In genomic region chr9:92961627-92962302, GRCh38 we compare ENCODE assay signal across 14 cellular contexts. TPM values are rescaled to one million over a fixed set of nuclear protein-coding genes. Genes with fewer than 3 reads are reported as not detected.
A peak's percentile ranks its signal among the peaks of the same experiment; 100 is the strongest.
DNase-seq lines count a peak whose midpoint lies in the region; ATAC-seq and TF ChIP-seq lines count a peak whose summit lies in the region.
"Had no signal": no experiment of that assay in that cellular context is flagged by ENCODE, and none has a peak within 500 bp of the region (broad histone marks: within the 10 kb centered on the region; RNA-seq: fewer than 3 reads in every experiment).

No MANE protein-coding gene starts in this region.

- DNase-seq in activated CD8-positive, alpha-beta memory T cell treated with anti-CD3 and anti-CD28 coated beads for 24 hours, result peak; percentile 73
- DNase-seq in activated CD8-positive, alpha-beta memory T cell treated with anti-CD3 and anti-CD28 coated beads, Interleukin-2, amount 50 U/mL, for 4 hours, result no peak
- no peak for DNase-seq in activated B cell treated with CpG ODN at 0.5 μM for 24 hours
- DNase-seq in effector memory CD8-positive, alpha-beta T cell, result no peak
- DNase-seq in HAP-1 (ENCODE audit: low spot score in 2 of 2), result no peak
- DNase-seq in dedifferentiated amniotic fluid mesenchymal stem cell (ENCODE audit: extremely low spot score), result no peak
- DNase-seq: cortex of kidney, GF-D8, NCI-H2029, retina, SHP77 treated with DMSO at 0.1 percent for 48 hours had no signal

- H3K4me3 ChIP-seq in HAP-1, result no peak overlapping the region

- POLR2A ChIA-PET in activated B cell treated with CpG ODN at 0.5 μM for 24 hours (lab: Charles Lee), result interaction anchor here (0.5 kb wide), 1 partner anchor 134 kb away, joined by 4 read pairs; no protein-coding TSS in a partner anchor

- peaks cover 11% of the 10 kb centered on the region for H3K36me3 Mint-ChIP-seq in activated B cell treated with CpG ODN at 0.5 μM for 24 hours (ENCODE audit: low read depth)
- peaks cover 28% of the 10 kb centered on the region for H3K36me3 Mint-ChIP-seq in effector memory CD8-positive, alpha-beta T cell (ENCODE audit: insufficient read depth)
- H3K36me3 Mint-ChIP-seq in stimulated activated naive CD8-positive, alpha-beta T cell treated with anti-CD3 and anti-CD28 coated beads, Interleukin-15, Interleukin-2, amounts not matched to agents 100 ng/mL and 50 ng/mL, for 24 hours (ENCODE audit: low read depth), result peaks cover 29% of the 10 kb centered on the region

- no peak for ATAC-seq in activated B cell treated with CpG ODN at 0.5 μM for 24 hours (ENCODE audit: low read depth)
- ATAC-seq in effector memory CD8-positive, alpha-beta T cell (replicated peaks), result no peak
- ATAC-seq in HG03045 (IDR thresholded peaks at IDR 0.05; ENCODE audit: unreplicated experiment), result no peak

- H3K4me1 Mint-ChIP-seq in activated B cell treated with CpG ODN at 0.5 μM for 24 hours, result peaks cover 52% of the 10 kb centered on the region
- peaks cover 58 to 67% of the 10 kb centered on the region in 2 donors for H3K4me1 Mint-ChIP-seq in effector memory CD8-positive, alpha-beta T cell (ENCODE audit: low read depth in 2 of 2)
- peaks cover 61% of the 10 kb centered on the region for H3K4me1 Mint-ChIP-seq in stimulated activated naive CD8-positive, alpha-beta T cell treated with anti-CD3 and anti-CD28 coated beads, Interleukin-15, Interleukin-2, amounts not matched to agents 100 ng/mL and 50 ng/mL, for 24 hours (ENCODE audit: low read depth)

- peak overlapping the region; percentile 15 for H3K4me3 Mint-ChIP-seq in activated B cell treated with CpG ODN at 0.5 μM for 24 hours
- peak overlapping the region; percentile 65 to 66 for H3K4me3 Mint-ChIP-seq in effector memory CD8-positive, alpha-beta T cell
- H3K4me3 Mint-ChIP-seq in stimulated activated naive CD8-positive, alpha-beta T cell treated with anti-CD3 and anti-CD28 coated beads, Interleukin-15, Interleukin-2, amounts not matched to agents 100 ng/mL and 50 ng/mL, for 24 hours, result no peak overlapping the region

- no peak for TF ChIP-seq CTCF in activated B cell treated with CpG ODN at 0.5 μM for 24 hours (IDR thresholded peaks at IDR 0.05)

- H3K27me3 ChIP-seq in HAP-1 (ENCODE audit: low read depth), result no peaks in the 10 kb centered on the region

- H3K27ac Mint-ChIP-seq in activated B cell treated with CpG ODN at 0.5 μM for 24 hours, result peak overlapping the region; percentile 73
- H3K27ac Mint-ChIP-seq in effector memory CD8-positive, alpha-beta T cell, result peak overlapping the region; percentile 63 to 95
- peak overlapping the region; percentile 83 for H3K27ac Mint-ChIP-seq in stimulated activated naive CD8-positive, alpha-beta T cell treated with anti-CD3 and anti-CD28 coated beads, Interleukin-15, Interleukin-2, amounts not matched to agents 100 ng/mL and 50 ng/mL, for 24 hours

- no peaks in the 10 kb centered on the region for H3K27me3 Mint-ChIP-seq in activated B cell treated with CpG ODN at 0.5 μM for 24 hours
- H3K27me3 Mint-ChIP-seq in effector memory CD8-positive, alpha-beta T cell, result no peaks in the 10 kb centered on the region
- no peaks in the 10 kb centered on the region for H3K27me3 Mint-ChIP-seq in stimulated activated naive CD8-positive, alpha-beta T cell treated with anti-CD3 and anti-CD28 coated beads, Interleukin-15, Interleukin-2, amounts not matched to agents 100 ng/mL and 50 ng/mL, for 24 hours

- CTCF ChIA-PET in activated B cell treated with CpG ODN at 0.5 μM for 24 hours (lab: Charles Lee), result no interaction called here

- H3K9me3 ChIP-seq in HAP-1, result no peaks in the 10 kb centered on the region

- no peaks in the 10 kb centered on the region for H3K4me1 ChIP-seq in HAP-1

- H3K36me3 ChIP-seq in HAP-1 (replicated peaks), result no peaks in the 10 kb centered on the region

- in situ Hi-C loops in HAP-1 (cut with MboI; ENCODE audit: low sequenced_read_pairs), result no loop called here

- intact Hi-C loops in activated B cell treated with CpG ODN at 0.5 μM for 24 hours (cut with micrococcal nuclease), result no loop called here

- no peaks in the 10 kb centered on the region for H3K9me3 Mint-ChIP-seq in activated B cell treated with CpG ODN at 0.5 μM for 24 hours
- peaks cover 0 to 3% of the 10 kb centered on the region in 2 donors for H3K9me3 Mint-ChIP-seq in effector memory CD8-positive, alpha-beta T cell
- H3K9me3 Mint-ChIP-seq in stimulated activated naive CD8-positive, alpha-beta T cell treated with anti-CD3 and anti-CD28 coated beads, Interleukin-15, Interleukin-2, amounts not matched to agents 100 ng/mL and 50 ng/mL, for 24 hours, result peaks cover 4% of the 10 kb centered on the region

RNA-seq across cellular contexts. Expression of gene FGD3, which starts 14.4 kb away (rescaled TPM):
- 46.5 and 61.9 TPM in 2 replicates for total RNA-seq in activated B cell treated with CpG ODN at 0.5 μM for 24 hours
- total RNA-seq: glomerular endothelial cell had no signal
